1 cellular context compared by ENCODE assay signal in the genomic region with DNA sequence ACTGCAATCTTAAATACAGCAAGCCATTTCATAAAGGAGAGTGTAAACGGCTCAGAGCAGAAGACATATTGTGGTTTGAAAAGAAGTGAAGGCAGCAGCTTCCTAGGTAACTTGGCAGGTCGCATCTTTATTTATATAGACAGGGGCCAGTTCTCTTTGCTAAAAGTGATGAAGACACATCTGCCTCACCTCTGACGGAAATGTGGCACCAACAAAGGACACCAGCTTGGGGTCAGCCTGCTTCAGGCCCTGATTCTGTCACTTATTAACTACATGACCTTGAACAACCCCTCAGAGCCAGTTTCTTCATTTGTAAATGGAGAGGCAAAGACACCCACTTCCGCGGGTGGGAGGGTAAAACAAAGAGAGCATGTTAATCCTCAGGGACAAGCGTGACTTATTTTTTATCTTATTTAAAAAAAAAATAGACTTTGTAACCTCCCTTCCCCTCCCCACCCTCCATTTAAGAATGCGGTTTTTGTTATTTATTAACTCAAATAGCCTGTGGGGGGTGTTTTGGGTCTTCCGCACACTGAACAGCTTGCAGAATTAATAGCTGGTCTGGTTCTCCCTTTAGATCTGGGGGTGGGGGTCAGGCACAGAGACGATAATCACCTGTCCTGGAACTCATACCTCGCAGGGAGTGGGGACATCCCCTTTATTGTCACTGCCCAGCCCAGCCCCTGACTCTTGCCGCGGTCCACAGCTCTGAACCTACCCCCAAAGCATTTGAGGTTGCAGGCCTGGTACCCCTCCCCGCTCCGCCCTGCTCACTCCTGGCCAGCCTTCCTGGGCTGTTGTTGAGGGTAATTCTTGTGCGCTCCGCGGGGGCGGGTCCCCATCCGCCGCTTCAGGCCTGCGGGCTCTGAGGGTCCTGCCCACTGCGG.
A peak's percentile ranks its signal among the peaks of the same experiment; 100 is the strongest.
TF ChIP-seq lines count a peak whose summit lies in the region.

No MANE protein-coding gene starts in this region.

TF ChIP-seq in HepG2, 621 proteins besides CTCF, POLR2A, EP300 and RAD21 (continues in another document):
- TF ChIP-seq, protein P1, sequence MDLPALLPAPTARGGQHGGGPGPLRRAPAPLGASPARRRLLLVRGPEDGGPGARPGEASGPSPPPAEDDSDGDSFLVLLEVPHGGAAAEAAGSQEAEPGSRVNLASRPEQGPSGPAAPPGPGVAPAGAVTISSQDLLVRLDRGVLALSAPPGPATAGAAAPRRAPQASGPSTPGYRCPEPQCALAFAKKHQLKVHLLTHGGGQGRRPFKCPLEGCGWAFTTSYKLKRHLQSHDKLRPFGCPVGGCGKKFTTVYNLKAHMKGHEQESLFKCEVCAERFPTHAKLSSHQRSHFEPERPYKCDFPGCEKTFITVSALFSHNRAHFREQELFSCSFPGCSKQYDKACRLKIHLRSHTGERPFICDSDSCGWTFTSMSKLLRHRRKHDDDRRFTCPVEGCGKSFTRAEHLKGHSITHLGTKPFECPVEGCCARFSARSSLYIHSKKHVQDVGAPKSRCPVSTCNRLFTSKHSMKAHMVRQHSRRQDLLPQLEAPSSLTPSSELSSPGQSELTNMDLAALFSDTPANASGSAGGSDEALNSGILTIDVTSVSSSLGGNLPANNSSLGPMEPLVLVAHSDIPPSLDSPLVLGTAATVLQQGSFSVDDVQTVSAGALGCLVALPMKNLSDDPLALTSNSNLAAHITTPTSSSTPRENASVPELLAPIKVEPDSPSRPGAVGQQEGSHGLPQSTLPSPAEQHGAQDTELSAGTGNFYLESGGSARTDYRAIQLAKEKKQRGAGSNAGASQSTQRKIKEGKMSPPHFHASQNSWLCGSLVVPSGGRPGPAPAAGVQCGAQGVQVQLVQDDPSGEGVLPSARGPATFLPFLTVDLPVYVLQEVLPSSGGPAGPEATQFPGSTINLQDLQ (CRISPR knock-in tag; IDR thresholded peaks at IDR 0.05): no peak
- TF ChIP-seq HMG20B (CRISPR knock-in tag; conservative IDR thresholded peaks at IDR 0.05): peak; percentile 30; the same call in 1 of the 2 replicates
- no peak for TF ChIP-seq HDAC6 (IDR thresholded peaks at IDR 0.05; ENCODE audit: low read depth, low read length)
- TF ChIP-seq, protein P2, sequence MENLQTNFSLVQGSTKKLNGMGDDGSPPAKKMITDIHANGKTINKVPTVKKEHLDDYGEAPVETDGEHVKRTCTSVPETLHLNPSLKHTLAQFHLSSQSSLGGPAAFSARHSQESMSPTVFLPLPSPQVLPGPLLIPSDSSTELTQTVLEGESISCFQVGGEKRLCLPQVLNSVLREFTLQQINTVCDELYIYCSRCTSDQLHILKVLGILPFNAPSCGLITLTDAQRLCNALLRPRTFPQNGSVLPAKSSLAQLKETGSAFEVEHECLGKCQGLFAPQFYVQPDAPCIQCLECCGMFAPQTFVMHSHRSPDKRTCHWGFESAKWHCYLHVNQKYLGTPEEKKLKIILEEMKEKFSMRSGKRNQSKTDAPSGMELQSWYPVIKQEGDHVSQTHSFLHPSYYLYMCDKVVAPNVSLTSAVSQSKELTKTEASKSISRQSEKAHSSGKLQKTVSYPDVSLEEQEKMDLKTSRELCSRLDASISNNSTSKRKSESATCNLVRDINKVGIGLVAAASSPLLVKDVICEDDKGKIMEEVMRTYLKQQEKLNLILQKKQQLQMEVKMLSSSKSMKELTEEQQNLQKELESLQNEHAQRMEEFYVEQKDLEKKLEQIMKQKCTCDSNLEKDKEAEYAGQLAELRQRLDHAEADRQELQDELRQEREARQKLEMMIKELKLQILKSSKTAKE (CRISPR knock-in tag; IDR thresholded peaks at IDR 0.05; ENCODE audit: borderline replicate concordance): peak; percentile 81
- TF ChIP-seq ZNF235 (CRISPR knock-in tag; IDR thresholded peaks at IDR 0.05; ENCODE audit: borderline replicate concordance): no peak
- peak; percentile 22; the same call in 1 of the 2 replicates for TF ChIP-seq CBX5 (CRISPR knock-in tag; IDR thresholded peaks at IDR 0.05; ENCODE audit: borderline replicate concordance)
- no peak for TF ChIP-seq NFE2 (CRISPR knock-in tag; IDR thresholded peaks at IDR 0.05)
- no peak for TF ChIP-seq ZNF260 (CRISPR knock-in tag; IDR thresholded peaks at IDR 0.05; ENCODE audit: borderline replicate concordance, low read depth)
- TF ChIP-seq MTA1 (CRISPR knock-in tag; IDR thresholded peaks at IDR 0.05; ENCODE audit: borderline replicate concordance): peak; percentile 90
- peak; percentile 76; the same call in 1 of the 2 replicates for TF ChIP-seq ZNF564 (CRISPR knock-in tag; IDR thresholded peaks at IDR 0.05)
- peak; percentile 27; the same call in 1 of the 2 replicates for TF ChIP-seq EHMT2 (IDR thresholded peaks at IDR 0.05; ENCODE audit: borderline replicate concordance, low read depth, low read length)
- peak; percentile 79 for TF ChIP-seq NR2C2 (CRISPR knock-in tag; IDR thresholded peaks at IDR 0.05; ENCODE audit: borderline replicate concordance)
- TF ChIP-seq, protein P3, sequence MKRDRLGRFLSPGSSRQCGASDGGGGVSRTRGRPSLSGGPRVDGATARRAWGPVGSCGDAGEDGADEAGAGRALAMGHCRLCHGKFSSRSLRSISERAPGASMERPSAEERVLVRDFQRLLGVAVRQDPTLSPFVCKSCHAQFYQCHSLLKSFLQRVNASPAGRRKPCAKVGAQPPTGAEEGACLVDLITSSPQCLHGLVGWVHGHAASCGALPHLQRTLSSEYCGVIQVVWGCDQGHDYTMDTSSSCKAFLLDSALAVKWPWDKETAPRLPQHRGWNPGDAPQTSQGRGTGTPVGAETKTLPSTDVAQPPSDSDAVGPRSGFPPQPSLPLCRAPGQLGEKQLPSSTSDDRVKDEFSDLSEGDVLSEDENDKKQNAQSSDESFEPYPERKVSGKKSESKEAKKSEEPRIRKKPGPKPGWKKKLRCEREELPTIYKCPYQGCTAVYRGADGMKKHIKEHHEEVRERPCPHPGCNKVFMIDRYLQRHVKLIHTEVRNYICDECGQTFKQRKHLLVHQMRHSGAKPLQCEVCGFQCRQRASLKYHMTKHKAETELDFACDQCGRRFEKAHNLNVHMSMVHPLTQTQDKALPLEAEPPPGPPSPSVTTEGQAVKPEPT (CRISPR knock-in tag; IDR thresholded peaks at IDR 0.05; ENCODE audit: low read depth): 0 out of 2 replicates have a peak, but pooled peaks have one; percentile 60
- TF ChIP-seq ZNF12 (CRISPR knock-in tag; IDR thresholded peaks at IDR 0.05): peak; percentile 90
- TF ChIP-seq, protein P4, sequence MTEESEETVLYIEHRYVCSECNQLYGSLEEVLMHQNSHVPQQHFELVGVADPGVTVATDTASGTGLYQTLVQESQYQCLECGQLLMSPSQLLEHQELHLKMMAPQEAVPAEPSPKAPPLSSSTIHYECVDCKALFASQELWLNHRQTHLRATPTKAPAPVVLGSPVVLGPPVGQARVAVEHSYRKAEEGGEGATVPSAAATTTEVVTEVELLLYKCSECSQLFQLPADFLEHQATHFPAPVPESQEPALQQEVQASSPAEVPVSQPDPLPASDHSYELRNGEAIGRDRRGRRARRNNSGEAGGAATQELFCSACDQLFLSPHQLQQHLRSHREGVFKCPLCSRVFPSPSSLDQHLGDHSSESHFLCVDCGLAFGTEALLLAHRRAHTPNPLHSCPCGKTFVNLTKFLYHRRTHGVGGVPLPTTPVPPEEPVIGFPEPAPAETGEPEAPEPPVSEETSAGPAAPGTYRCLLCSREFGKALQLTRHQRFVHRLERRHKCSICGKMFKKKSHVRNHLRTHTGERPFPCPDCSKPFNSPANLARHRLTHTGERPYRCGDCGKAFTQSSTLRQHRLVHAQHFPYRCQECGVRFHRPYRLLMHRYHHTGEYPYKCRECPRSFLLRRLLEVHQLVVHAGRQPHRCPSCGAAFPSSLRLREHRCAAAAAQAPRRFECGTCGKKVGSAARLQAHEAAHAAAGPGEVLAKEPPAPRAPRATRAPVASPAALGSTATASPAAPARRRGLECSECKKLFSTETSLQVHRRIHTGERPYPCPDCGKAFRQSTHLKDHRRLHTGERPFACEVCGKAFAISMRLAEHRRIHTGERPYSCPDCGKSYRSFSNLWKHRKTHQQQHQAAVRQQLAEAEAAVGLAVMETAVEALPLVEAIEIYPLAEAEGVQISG (CRISPR knock-in tag; IDR thresholded peaks at IDR 0.05): peak; percentile 52
- TF ChIP-seq, protein P5, sequence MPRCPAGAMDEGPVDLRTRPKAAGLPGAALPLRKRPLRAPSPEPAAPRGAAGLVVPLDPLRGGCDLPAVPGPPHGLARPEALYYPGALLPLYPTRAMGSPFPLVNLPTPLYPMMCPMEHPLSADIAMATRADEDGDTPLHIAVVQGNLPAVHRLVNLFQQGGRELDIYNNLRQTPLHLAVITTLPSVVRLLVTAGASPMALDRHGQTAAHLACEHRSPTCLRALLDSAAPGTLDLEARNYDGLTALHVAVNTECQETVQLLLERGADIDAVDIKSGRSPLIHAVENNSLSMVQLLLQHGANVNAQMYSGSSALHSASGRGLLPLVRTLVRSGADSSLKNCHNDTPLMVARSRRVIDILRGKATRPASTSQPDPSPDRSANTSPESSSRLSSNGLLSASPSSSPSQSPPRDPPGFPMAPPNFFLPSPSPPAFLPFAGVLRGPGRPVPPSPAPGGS (CRISPR knock-in tag; IDR thresholded peaks at IDR 0.05): no peak
- TF ChIP-seq, protein P6, sequence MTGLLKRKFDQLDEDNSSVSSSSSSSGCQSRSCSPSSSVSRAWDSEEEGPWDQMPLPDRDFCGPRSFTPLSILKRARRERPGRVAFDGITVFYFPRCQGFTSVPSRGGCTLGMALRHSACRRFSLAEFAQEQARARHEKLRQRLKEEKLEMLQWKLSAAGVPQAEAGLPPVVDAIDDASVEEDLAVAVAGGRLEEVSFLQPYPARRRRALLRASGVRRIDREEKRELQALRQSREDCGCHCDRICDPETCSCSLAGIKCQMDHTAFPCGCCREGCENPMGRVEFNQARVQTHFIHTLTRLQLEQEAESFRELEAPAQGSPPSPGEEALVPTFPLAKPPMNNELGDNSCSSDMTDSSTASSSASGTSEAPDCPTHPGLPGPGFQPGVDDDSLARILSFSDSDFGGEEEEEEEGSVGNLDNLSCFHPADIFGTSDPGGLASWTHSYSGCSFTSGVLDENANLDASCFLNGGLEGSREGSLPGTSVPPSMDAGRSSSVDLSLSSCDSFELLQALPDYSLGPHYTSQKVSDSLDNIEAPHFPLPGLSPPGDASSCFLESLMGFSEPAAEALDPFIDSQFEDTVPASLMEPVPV (CRISPR knock-in tag; IDR thresholded peaks at IDR 0.05): no peak; the same call in 1 of the 2 replicates
- 0 out of 2 replicates have a peak, but pooled peaks have one; percentile 9 for TF ChIP-seq LCORL (IDR thresholded peaks at IDR 0.05)
- peak; percentile 93 for TF ChIP-seq LCORL (CRISPR knock-in tag; IDR thresholded peaks at IDR 0.05)
- TF ChIP-seq ZBTB7B (CRISPR knock-in tag; IDR thresholded peaks at IDR 0.05): no peak
- TF ChIP-seq RCOR2 (CRISPR knock-in tag; IDR thresholded peaks at IDR 0.05): peak; percentile 90
- peak; percentile 82 for TF ChIP-seq PPARG (CRISPR knock-in tag; conservative IDR thresholded peaks at IDR 0.05)
- TF ChIP-seq, protein P7, sequence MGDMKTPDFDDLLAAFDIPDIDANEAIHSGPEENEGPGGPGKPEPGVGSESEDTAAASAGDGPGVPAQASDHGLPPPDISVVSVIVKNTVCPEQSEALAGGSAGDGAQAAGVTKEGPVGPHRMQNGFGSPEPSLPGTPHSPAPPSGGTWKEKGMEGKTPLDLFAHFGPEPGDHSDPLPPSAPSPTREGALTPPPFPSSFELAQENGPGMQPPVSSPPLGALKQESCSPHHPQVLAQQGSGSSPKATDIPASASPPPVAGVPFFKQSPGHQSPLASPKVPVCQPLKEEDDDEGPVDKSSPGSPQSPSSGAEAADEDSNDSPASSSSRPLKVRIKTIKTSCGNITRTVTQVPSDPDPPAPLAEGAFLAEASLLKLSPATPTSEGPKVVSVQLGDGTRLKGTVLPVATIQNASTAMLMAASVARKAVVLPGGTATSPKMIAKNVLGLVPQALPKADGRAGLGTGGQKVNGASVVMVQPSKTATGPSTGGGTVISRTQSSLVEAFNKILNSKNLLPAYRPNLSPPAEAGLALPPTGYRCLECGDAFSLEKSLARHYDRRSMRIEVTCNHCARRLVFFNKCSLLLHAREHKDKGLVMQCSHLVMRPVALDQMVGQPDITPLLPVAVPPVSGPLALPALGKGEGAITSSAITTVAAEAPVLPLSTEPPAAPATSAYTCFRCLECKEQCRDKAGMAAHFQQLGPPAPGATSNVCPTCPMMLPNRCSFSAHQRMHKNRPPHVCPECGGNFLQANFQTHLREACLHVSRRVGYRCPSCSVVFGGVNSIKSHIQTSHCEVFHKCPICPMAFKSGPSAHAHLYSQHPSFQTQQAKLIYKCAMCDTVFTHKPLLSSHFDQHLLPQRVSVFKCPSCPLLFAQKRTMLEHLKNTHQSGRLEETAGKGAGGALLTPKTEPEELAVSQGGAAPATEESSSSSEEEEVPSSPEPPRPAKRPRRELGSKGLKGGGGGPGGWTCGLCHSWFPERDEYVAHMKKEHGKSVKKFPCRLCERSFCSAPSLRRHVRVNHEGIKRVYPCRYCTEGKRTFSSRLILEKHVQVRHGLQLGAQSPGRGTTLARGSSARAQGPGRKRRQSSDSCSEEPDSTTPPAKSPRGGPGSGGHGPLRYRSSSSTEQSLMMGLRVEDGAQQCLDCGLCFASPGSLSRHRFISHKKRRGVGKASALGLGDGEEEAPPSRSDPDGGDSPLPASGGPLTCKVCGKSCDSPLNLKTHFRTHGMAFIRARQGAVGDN (CRISPR knock-in tag; IDR thresholded peaks at IDR 0.05): peak; percentile 99
- TF ChIP-seq HDAC2 (CRISPR knock-in tag; IDR thresholded peaks at IDR 0.05): peak; percentile 80
- TF ChIP-seq STAG1 (CRISPR knock-in tag; IDR thresholded peaks at IDR 0.05): peak; percentile 50
- no peak; the same call in 1 of the 2 replicates for TF ChIP-seq ZSCAN30 (CRISPR knock-in tag; IDR thresholded peaks at IDR 0.05)
- TF ChIP-seq SALL2 (CRISPR knock-in tag; IDR thresholded peaks at IDR 0.05): peak; percentile 70
- peak; percentile 40; the same call in 1 of the 2 replicates for TF ChIP-seq ZNF121 (CRISPR knock-in tag; IDR thresholded peaks at IDR 0.05)
